ENCODE assay signal across 17 cellular contexts in genomic region chr15:79881254-79881653, GRCh38.
"Had no signal": no experiment of that assay in that cellular context is flagged by ENCODE, and none has a peak within 500 bp of the region (broad histone marks: within the 10 kb centered on the region; RNA-seq: fewer than 3 reads in every experiment).

No MANE protein-coding gene starts in this region.

- DNase-seq: activated CD4-positive, alpha-beta T cell treated with anti-CD3 and anti-CD28 coated beads, Interleukin-2, amount 10 ng/mL, durations not matched to agents 7 days and 5 days; activated naive CD4-positive, alpha-beta T cell treated with anti-CD3 and anti-CD28 coated beads, Interleukin-2, amount 50 U/mL, for 16 hours; anterior cingulate cortex; esophagus squamous epithelium; foreskin keratinocyte; head of caudate nucleus; mammary epithelial cell; mucosa of descending colon; naive thymus-derived CD8-positive, alpha-beta T cell; nucleus accumbens; right cardiac atrium; T1000; tibial artery; uterus had no signal

- H3K4me1 Mint-ChIP-seq: WTC11 had no signal

- ATAC-seq: foreskin keratinocyte; mucosa of descending colon; naive thymus-derived CD8-positive, alpha-beta T cell; right cardiac atrium; stimulated activated effector memory CD8-positive, alpha-beta T cell treated with anti-CD3 and anti-CD28 coated beads, Interleukin-12 subunit alpha, Interleukin-12 subunit beta, amount 100 ng/mL, for 72 hours; WTC11 had no signal

- H3K27ac ChIP-seq: esophagus squamous epithelium, foreskin keratinocyte, tibial artery, uterus had no signal

- H3K4me1 ChIP-seq: esophagus squamous epithelium, foreskin keratinocyte, tibial artery, uterus had no signal

- H3K27me3 Mint-ChIP-seq: activated CD4-positive, alpha-beta T cell treated with anti-CD3 and anti-CD28 coated beads, Interleukin-2, amount 10 ng/mL, durations not matched to agents 7 days and 5 days; naive thymus-derived CD8-positive, alpha-beta T cell; progenitor cell of endocrine pancreas had no signal

- H3K4me3 ChIP-seq: esophagus squamous epithelium, mucosa of descending colon, tibial artery, uterus had no signal

- H3K27ac Mint-ChIP-seq: activated CD4-positive, alpha-beta T cell treated with anti-CD3 and anti-CD28 coated beads, Interleukin-2, amount 10 ng/mL, durations not matched to agents 7 days and 5 days; progenitor cell of endocrine pancreas; stimulated activated effector memory CD8-positive, alpha-beta T cell treated with anti-CD3 and anti-CD28 coated beads, Interleukin-12 subunit alpha, Interleukin-12 subunit beta, amount 100 ng/mL, for 72 hours; WTC11 had no signal

- H3K27me3 ChIP-seq: esophagus squamous epithelium, foreskin keratinocyte, tibial artery, uterus had no signal

- H3K4me3 Mint-ChIP-seq: activated CD4-positive, alpha-beta T cell treated with anti-CD3 and anti-CD28 coated beads, Interleukin-2, amount 10 ng/mL, durations not matched to agents 7 days and 5 days; stimulated activated effector memory CD8-positive, alpha-beta T cell treated with anti-CD3 and anti-CD28 coated beads, Interleukin-12 subunit alpha, Interleukin-12 subunit beta, amount 100 ng/mL, for 72 hours; WTC11 had no signal
